Comparison of ENCODE assay signal across 8 cellular contexts in genomic region chr20:36199293-36200257, GRCh38. TPM values are rescaled to one million over a fixed set of nuclear protein-coding genes. Genes with fewer than 3 reads are reported as not detected.
DNase-seq lines count a peak whose midpoint lies in the region; ATAC-seq and TF ChIP-seq lines count a peak whose summit lies in the region.

No MANE protein-coding gene starts in this region.

- H3K27me3 ChIP-seq in parathyroid adenoma (ENCODE audit: control insufficient read depth, insufficient read depth, low read length) (no peaks in the 10 kb centered on the region), tibial nerve (no peaks in the 10 kb centered on the region)

- no peak for TF ChIP-seq EP300 in tibial nerve (IDR thresholded peaks at IDR 0.05)

- H3K9me3 ChIP-seq in SK-N-MC (ENCODE audit: low read depth, low read length) (no peaks in the 10 kb centered on the region), parathyroid adenoma (ENCODE audit: control insufficient read depth, low read length) (no peaks in the 10 kb centered on the region), tibial nerve (no peaks in the 10 kb centered on the region)

- no peaks in the 10 kb centered on the region for H3K4me1 ChIP-seq in parathyroid adenoma
- peaks cover 0 to 4% (median 0%) of the 10 kb centered on the region in 4 donors for H3K4me1 ChIP-seq in tibial nerve

- no peak overlapping the region for H3K4me2 ChIP-seq in parathyroid adenoma (ENCODE audit: low read length)

- ATAC-seq in HG03139 (IDR thresholded peaks at IDR 0.05; ENCODE audit: unreplicated experiment) = no peak

- DNase-seq in GM04503 (ENCODE audit: low read depth) (peak; percentile 33), NAMALWA (ENCODE audit: low spot score) (peak; percentile 85), SK-N-MC (ENCODE audit: low read depth, low spot score) (peak; percentile 30), glomerular visceral epithelial cell (ENCODE audit: extremely low spot score) (peak; percentile 86), tibial nerve (ENCODE audit: low spot score in 2 of 2) (peak; percentile 81 to 96)
- peak; percentile 78 for DNase-seq in activated naive CD4-positive, alpha-beta T cell treated with Interleukin-2 at 50 U/mL for 16 hours

- H3K36me3 ChIP-seq in SK-N-MC (ENCODE audit: insufficient read depth, low read length) (no peaks in the 10 kb centered on the region), parathyroid adenoma (ENCODE audit: control insufficient read depth, insufficient read depth, low read length) (no peaks in the 10 kb centered on the region), tibial nerve (peaks cover 0 to 68% (median 0%) of the 10 kb centered on the region in 3 donors)

- no peaks in the 10 kb centered on the region for H3K79me2 ChIP-seq in parathyroid adenoma

- H2AFZ ChIP-seq in parathyroid adenoma = no peak overlapping the region

- H3K4me3 ChIP-seq in SK-N-MC (no peak overlapping the region), parathyroid adenoma (ENCODE audit: low read depth, low read length) (no peak overlapping the region), tibial nerve (no peak overlapping the region)

- H3K27ac ChIP-seq in SK-N-MC (no peak overlapping the region), parathyroid adenoma (no peak overlapping the region), tibial nerve (no peak overlapping the region)

- no peak overlapping the region for H3K9ac ChIP-seq in SK-N-MC (ENCODE audit: insufficient read length)
- no peak overlapping the region for H3K9ac ChIP-seq in parathyroid adenoma

- no peak for TF ChIP-seq POLR2A in tibial nerve (IDR thresholded peaks at IDR 0.05)

- peak; percentile 94 for TF ChIP-seq CTCF in parathyroid adenoma (IDR thresholded peaks at IDR 0.05)
- TF ChIP-seq CTCF in tibial nerve (IDR thresholded peaks at IDR 0.05) = peak; percentile 82 to 90 (median 86)

- 40 to 49% methylated on average over 6 of the region's 6 CpGs for WGBS in tibial nerve, 2 donors

RNA-seq across cellular contexts. Expression of gene AAR2, which starts 36.7 kb away (rescaled TPM):
- 10 to 100 TPM; 24.5 to 35.6 (median 28.6) TPM for total RNA-seq in tibial nerve

RNA-seq across cellular contexts. Expression of gene EPB41L1, which starts 45.0 kb away (rescaled TPM):
- 10 to 100 TPM; 19.9 to 55.3 (median 30.8) TPM for total RNA-seq in tibial nerve

Comparison
In these comparisons a context has a peak if more than half of its experiments do, and no peak if none do; other contexts are left out.
1. DNase-seq: peak in every context shown above with its lines; median percentile 88 in tibial nerve; 86 in glomerular visceral epithelial cell; 85 in NAMALWA; 78 in activated naive CD4-positive, alpha-beta T cell treated with Interleukin-2 at 50 U/mL for 16 hours; 33 in GM04503; 30 in SK-N-MC.